12 cellular contexts compared by ENCODE assay signal in the genomic region with DNA sequence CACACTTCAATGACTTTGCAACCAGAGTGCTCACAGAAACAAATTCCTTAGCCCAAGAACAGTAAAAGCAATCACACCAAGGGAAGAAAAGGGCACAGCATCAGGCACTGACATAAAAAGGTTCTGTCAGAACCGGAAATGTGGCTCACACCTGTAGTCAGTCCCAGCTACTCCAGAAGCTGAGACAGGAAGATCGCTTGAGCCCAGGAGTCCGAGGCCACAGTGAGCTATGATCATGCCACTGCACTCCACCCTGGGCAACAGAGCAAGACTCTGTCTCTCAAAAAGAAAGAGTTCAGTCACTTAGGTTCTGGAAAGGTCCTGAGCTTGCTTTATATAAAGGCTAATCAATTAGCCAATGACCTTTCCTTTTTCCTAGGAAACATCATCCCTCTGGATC. TPM values are rescaled to one million over a fixed set of nuclear protein-coding genes. Genes with fewer than 3 reads are reported as not detected.
DNase-seq lines count a peak whose midpoint lies in the region; ATAC-seq and TF ChIP-seq lines count a peak whose summit lies in the region.
"Had no signal": no experiment of that assay in that cellular context is flagged by ENCODE, and none has a peak within 500 bp of the region (broad histone marks: within the 10 kb centered on the region; RNA-seq: fewer than 3 reads in every experiment).

No MANE protein-coding gene starts in this region.

- H3K4me1 ChIP-seq in right cardiac atrium (ENCODE audit: control insufficient read depth, insufficient read depth, low read length) (peaks cover 20% of the 10 kb centered on the region), vagina (peaks cover 97% of the 10 kb centered on the region)

- DNase-seq in right cardiac atrium (no peak), Right ventricle myocardium inferior (ENCODE audit: missing footprints) (no peak), naive B cell (no peak), vagina (ENCODE audit: extremely low spot score in 2 of 2) (no peak), NCI-H510A treated with DMSO at 0.1 percent for 48 hours (lab: John Stamatoyannopoulos, UW) (no peak), HuH-7 (ENCODE audit: low spot score) (no peak), SIG-M5 (lab: John Stamatoyannopoulos, UW) (no peak)
- DNase-seq: activated CD4-positive, alpha-beta T cell treated with anti-CD3 and anti-CD28 coated beads, Interleukin-2, amount 10 ng/mL, durations not matched to agents 7 days and 5 days; foreskin melanocyte; NCI-H1930; spleen had no signal

- no peaks in the 10 kb centered on the region for H3K27me3 ChIP-seq in right cardiac atrium (ENCODE audit: control insufficient read depth, insufficient read depth)
- H3K27me3 ChIP-seq in vagina: no peaks in the 10 kb centered on the region
- H3K27me3 ChIP-seq: spleen had no signal

- peak overlapping the region; percentile 80 for H3K27ac Mint-ChIP-seq in activated T-helper 17 cell treated with anti-CD3 and anti-CD28 coated beads, Interleukin-2, amount 50 U/mL, for 72 hours
- H3K27ac Mint-ChIP-seq in naive B cell: peak overlapping the region in 5 of 6 donors; percentile 39 to 76 (median 70)

- ATAC-seq in right cardiac atrium (no peak), Right ventricle myocardium inferior (no peak), naive B cell (ENCODE audit: low read depth in 2 of 2) (no peak)
- ATAC-seq in activated T-helper 17 cell treated with anti-CD3 and anti-CD28 coated beads, Interleukin-2, amount 50 U/mL, for 72 hours (replicated peaks): no peak

- peaks cover 90% of the 10 kb centered on the region for H3K36me3 Mint-ChIP-seq in activated T-helper 17 cell treated with anti-CD3 and anti-CD28 coated beads, Interleukin-2, amount 50 U/mL, for 72 hours (ENCODE audit: low read depth)
- peaks cover 0 to 5% of the 10 kb centered on the region in 2 donors for H3K36me3 Mint-ChIP-seq in naive B cell

- H3K4me1 Mint-ChIP-seq in activated T-helper 17 cell treated with anti-CD3 and anti-CD28 coated beads, Interleukin-2, amount 50 U/mL, for 72 hours: peaks cover 57% of the 10 kb centered on the region
- H3K4me1 Mint-ChIP-seq in naive B cell: peaks cover 59 to 97% (median 85%) of the 10 kb centered on the region in 3 donors

- H3K9me3 Mint-ChIP-seq in activated T-helper 17 cell treated with anti-CD3 and anti-CD28 coated beads, Interleukin-2, amount 50 U/mL, for 72 hours: no peaks in the 10 kb centered on the region
- no peaks in the 10 kb centered on the region for H3K9me3 Mint-ChIP-seq in naive B cell
- H3K9me3 Mint-ChIP-seq: activated CD4-positive, alpha-beta T cell treated with anti-CD3 and anti-CD28 coated beads, Interleukin-2, amount 10 ng/mL, durations not matched to agents 7 days and 5 days had no signal

- peak overlapping the region; percentile 75 for H3K4me3 Mint-ChIP-seq in activated T-helper 17 cell treated with anti-CD3 and anti-CD28 coated beads, Interleukin-2, amount 50 U/mL, for 72 hours
- H3K4me3 Mint-ChIP-seq in naive B cell: peak overlapping the region in 3 of 8 donors; percentile 30 to 58 (median 32)
- H3K4me3 Mint-ChIP-seq: activated CD4-positive, alpha-beta T cell treated with anti-CD3 and anti-CD28 coated beads, Interleukin-2, amount 10 ng/mL, durations not matched to agents 7 days and 5 days had no signal

- H3K27me3 Mint-ChIP-seq in activated T-helper 17 cell treated with anti-CD3 and anti-CD28 coated beads, Interleukin-2, amount 50 U/mL, for 72 hours: no peaks in the 10 kb centered on the region
- H3K27me3 Mint-ChIP-seq in naive B cell: no peaks in the 10 kb centered on the region
- H3K27me3 Mint-ChIP-seq: activated CD4-positive, alpha-beta T cell treated with anti-CD3 and anti-CD28 coated beads, Interleukin-2, amount 10 ng/mL, durations not matched to agents 7 days and 5 days had no signal

- H3K9me3 ChIP-seq in right cardiac atrium (ENCODE audit: control insufficient read depth, low read length) (no peaks in the 10 kb centered on the region), vagina (no peaks in the 10 kb centered on the region)
- H3K9me3 ChIP-seq: spleen had no signal

- H3K27ac ChIP-seq in right cardiac atrium (ENCODE audit: low read length) (peak overlapping the region; percentile 28), vagina (peak overlapping the region; percentile 34)

- no peak for TF ChIP-seq CTCF in vagina (IDR thresholded peaks at IDR 0.05)

- no peak for TF ChIP-seq POLR2A in vagina (IDR thresholded peaks at IDR 0.05)

- 60% methylated on average over 3 of the region's 3 CpGs for WGBS in right cardiac atrium

- intact Hi-C loops in right cardiac atrium (cut with DNase I) (no loop called here), Right ventricle myocardium inferior (cut with DNase I) (no loop called here), vagina (cut with DNase I) (no loop called here)

- H3K4me3 ChIP-seq in right cardiac atrium (ENCODE audit: low read length) (no peak overlapping the region), vagina (no peak overlapping the region)
- H3K4me3 ChIP-seq: spleen had no signal

- H3K36me3 ChIP-seq in vagina: no peaks in the 10 kb centered on the region

RNA-seq across cellular contexts. Expression of gene YWHAE, which starts 22.7 kb away (rescaled TPM):
- total RNA-seq in right cardiac atrium (100 to 1,000 TPM; 484 to 570 (median 535) TPM), Right ventricle myocardium inferior (640 TPM), vagina (487 TPM)
- polyA plus RNA-seq in right cardiac atrium (366 TPM), naive B cell (ENCODE audit: low read depth in 6 of 6) (10 to 100 TPM; 41.6 to 51.5 (median 44.8) TPM)
- total RNA-seq in activated T-helper 17 cell treated with anti-CD3 and anti-CD28 coated beads, Interleukin-2, amount 50 U/mL, for 72 hours: 100 to 1,000 TPM; 247 to 515 TPM
